13 cellular contexts compared by ENCODE assay signal in the genomic region with DNA sequence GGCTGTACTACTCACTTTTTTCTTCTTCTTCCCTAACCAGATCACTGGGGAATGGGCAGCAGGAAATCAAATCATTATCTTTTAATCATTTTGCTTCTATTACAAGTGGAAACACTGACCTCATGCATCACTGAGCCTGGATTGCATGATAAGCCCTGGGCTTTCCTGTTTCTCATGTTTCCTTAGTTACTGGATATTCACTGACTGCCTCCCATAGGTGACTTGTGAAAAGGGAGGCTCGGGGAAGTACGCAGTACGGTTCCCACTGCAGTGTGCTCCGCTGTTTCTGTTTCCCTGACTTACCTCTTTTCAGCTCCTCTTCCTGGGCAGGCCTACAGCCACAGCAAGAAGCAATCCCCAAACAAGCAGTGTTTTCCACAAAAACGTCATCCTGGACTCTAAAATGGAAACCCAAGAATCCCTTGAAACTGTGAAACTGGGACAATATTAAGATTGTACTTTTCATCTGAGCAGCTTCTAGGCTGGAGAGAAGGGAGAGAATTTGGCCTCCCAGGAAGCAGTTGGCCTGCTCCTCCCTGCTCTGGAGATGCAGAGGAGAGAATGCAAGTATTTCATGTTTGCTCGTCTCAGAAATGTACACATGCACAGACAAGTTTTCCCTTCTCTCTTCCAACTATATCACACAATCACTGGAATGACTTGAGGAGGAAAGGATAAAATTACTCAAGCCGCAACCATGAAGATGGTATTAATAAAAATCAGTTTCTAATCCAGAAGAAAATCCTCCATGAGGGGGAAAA. TPM values are rescaled to one million over a fixed set of nuclear protein-coding genes. Genes with fewer than 3 reads are reported as not detected.
DNase-seq lines count a peak whose midpoint lies in the region; ATAC-seq lines count a peak whose summit lies in the region.
"Had no signal": no experiment of that assay in that cellular context is flagged by ENCODE, and none has a peak within 500 bp of the region (broad histone marks: within the 10 kb centered on the region; RNA-seq: fewer than 3 reads in every experiment).

No MANE protein-coding gene starts in this region.

- H2AFZ ChIP-seq in GM23248: no peak overlapping the region

- H3F3A ChIP-seq in GM23248 (ENCODE audit: insufficient read depth): no peaks in the 10 kb centered on the region

- 57 to 59% methylated on average over 7 of the region's 7 CpGs for WGBS in GM23248 (ENCODE audit: low coverage in 1 of 2, low lambda C conversion rate in 2 of 2, missing lambda C conversion rate in 2 of 2), 2 experiments

- peak; percentile 10 for DNase-seq in GM23248
- DNase-seq in adipocyte (ENCODE audit: low read depth): peak; percentile 7
- no peak for DNase-seq in left cardiac atrium
- DNase-seq in renal cortical epithelial cell (ENCODE audit: low read depth): peak; percentile 87
- no peak for DNase-seq in effector CD8-positive, alpha-beta T cell (lab: John Stamatoyannopoulos, UW)
- no peak for DNase-seq in RPMI8226
- no peak for DNase-seq in hypothalamus (lab: John Stamatoyannopoulos, UW)
- DNase-seq: CD8-positive, alpha-beta memory T cell; HCEC 1CT; NCI-H1092 treated with DMSO at 0.1 percent for 48 hours; sigmoid colon; T1000 had no signal

- no peaks in the 10 kb centered on the region for H3K9me3 ChIP-seq in GM23248 (ENCODE audit: low read depth)
- no peaks in the 10 kb centered on the region for H3K9me3 ChIP-seq in adipocyte (ENCODE audit: control insufficient read depth, low read length)
- H3K9me3 ChIP-seq: sigmoid colon had no signal

- H3K9ac ChIP-seq in GM23248 (no peak overlapping the region), adipocyte (ENCODE audit: low read length) (no peak overlapping the region)

- no peaks in the 10 kb centered on the region for H3K9me2 ChIP-seq in GM23248 (ENCODE audit: insufficient read depth)

- H3K79me2 ChIP-seq in GM23248 (ENCODE audit: insufficient read depth): no peaks in the 10 kb centered on the region

- H4K20me1 ChIP-seq in GM23248 (ENCODE audit: insufficient read depth): no peaks in the 10 kb centered on the region

- no peaks in the 10 kb centered on the region for H3K36me3 ChIP-seq in GM23248 (ENCODE audit: low read depth)
- H3K36me3 ChIP-seq in adipocyte (ENCODE audit: control insufficient read depth, insufficient read depth, low read length, severe bottlenecking): no peaks in the 10 kb centered on the region
- H3K36me3 ChIP-seq: sigmoid colon had no signal

- in situ Hi-C loops in GM23248 (cut with MboI): no loop called here

- no peak overlapping the region for H3K27ac ChIP-seq in GM23248

- intact Hi-C loops in left cardiac atrium (cut with DNase I): loop anchor here in 1 of 2 donors (10.0 kb wide), 1 partner anchor 149 kb away; no protein-coding TSS in a partner anchor

- no peak overlapping the region for H3K4me2 ChIP-seq in GM23248 (ENCODE audit: unreplicated experiment)

- H3K4me3 ChIP-seq in GM23248 (no peak overlapping the region), adipocyte (ENCODE audit: low read length) (no peak overlapping the region)
- H3K4me3 ChIP-seq: sigmoid colon had no signal

- peak; percentile 74 to 84 for ATAC-seq in left cardiac atrium
- no peak for ATAC-seq in GM18909 (IDR thresholded peaks at IDR 0.05; ENCODE audit: poor library complexity, unreplicated experiment)

- H3K27me3 ChIP-seq in GM23248 (replicated peaks; ENCODE audit: insufficient read depth) (0 out of 2 replicates have a peak, but pooled peaks cover 1% of the 10 kb centered on the region), adipocyte (replicated peaks; ENCODE audit: control insufficient read depth, insufficient read depth, low read length) (no peaks in the 10 kb centered on the region)
- H3K27me3 ChIP-seq: sigmoid colon had no signal

- no peaks in the 10 kb centered on the region for H3K4me1 ChIP-seq in GM23248 (ENCODE audit: insufficient read depth)
- H3K4me1 ChIP-seq in adipocyte (ENCODE audit: control insufficient read depth, insufficient read depth, low read length): no peaks in the 10 kb centered on the region
- H3K4me1 ChIP-seq: sigmoid colon had no signal

RNA-seq across cellular contexts. Expression of a gene that starts 13.1 kb away (rescaled TPM):
- not detected in 2 replicates for total RNA-seq in GM23248 (2014; rRNA removed; shearing (Covaris generic))
- not detected in 2 replicates for polyA plus RNA-seq in GM23248 (2016; fragmentation: Nextera tagmentation; extraction: Ambion mirVana)
- total RNA-seq in left cardiac atrium (not detected), renal cortical epithelial cell (not detected in 2 replicates)
- total RNA-seq: CD8-positive, alpha-beta memory T cell; sigmoid colon had no signal
- polyA plus RNA-seq: CD8-positive, alpha-beta memory T cell; sigmoid colon had no signal

RNA-seq across cellular contexts. Expression of a gene that starts 22.1 kb away (rescaled TPM):
- total RNA-seq in GM23248 (2014; rRNA removed; shearing (Covaris generic)): not detected in 2 replicates
- polyA plus RNA-seq in GM23248 (2016; fragmentation: Nextera tagmentation; extraction: Ambion mirVana): not detected in 2 replicates
- total RNA-seq in left cardiac atrium (not detected), renal cortical epithelial cell (not detected in 2 replicates)
- total RNA-seq: CD8-positive, alpha-beta memory T cell; sigmoid colon had no signal
- polyA plus RNA-seq: CD8-positive, alpha-beta memory T cell; sigmoid colon had no signal

RNA-seq across cellular contexts. Expression of a gene that starts 45.8 kb away (rescaled TPM):
- total RNA-seq in GM23248 (2014; rRNA removed; shearing (Covaris generic)): 0.89 TPM in 1 of 2 replicates, not detected in the other
- 0.80 and 2.0 TPM in 2 replicates for polyA plus RNA-seq in GM23248 (2016; fragmentation: Nextera tagmentation; extraction: Ambion mirVana)
- 100 to 1,000 TPM in 1 of 2 donors, 10 to 100 TPM in 1; 94.5 to 151 TPM for total RNA-seq in left cardiac atrium
- total RNA-seq in renal cortical epithelial cell: 0.52 and 0.70 TPM in 2 replicates

Comparison
In these comparisons a context has a peak if more than half of its experiments do, and no peak if none do; other contexts are left out.
1. DNase-seq: peak in GM23248 (single experiment), adipocyte (single experiment) and renal cortical epithelial cell (single experiment); none in left cardiac atrium (single experiment), effector CD8-positive, alpha-beta T cell (single experiment), RPMI8226 (single experiment) and hypothalamus (0 of 51).
2. RNA of a gene that starts 45.8 kb away (total RNA-seq): 94.5 to 151 TPM in left cardiac atrium; 0.52 to 0.70 TPM in renal cortical epithelial cell and 0.89 TPM in GM23248; every median in the first group is over 10 times any median in the second.